ENCODE assay signal across 24 cellular contexts in the genomic region with DNA sequence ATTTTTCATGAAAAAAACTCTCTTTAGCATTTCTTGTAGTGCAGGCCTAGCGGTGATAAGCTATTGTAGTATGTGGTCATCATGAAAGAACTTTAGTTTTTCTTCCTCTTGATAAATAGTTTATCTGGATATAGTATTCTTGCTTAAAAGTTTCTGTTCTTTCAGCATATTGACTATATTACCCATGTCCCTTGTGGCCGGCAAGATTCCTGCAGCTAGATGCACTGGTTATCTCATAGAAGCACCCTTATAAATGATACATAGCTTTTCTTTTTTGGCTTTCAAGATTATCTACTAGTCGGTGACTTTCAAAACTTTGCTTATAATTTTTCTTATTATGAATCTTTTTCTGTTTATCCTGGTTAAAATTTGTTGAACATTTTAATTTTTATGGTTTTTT.
"Had no signal": no experiment of that assay in that cellular context is flagged by ENCODE, and none has a peak within 500 bp of the region (broad histone marks: within the 10 kb centered on the region; RNA-seq: fewer than 3 reads in every experiment).

No MANE protein-coding gene starts in this region.

- H3K27ac ChIP-seq: breast epithelium, neutrophil, sigmoid colon, thoracic aorta had no signal

- H3K9me3 ChIP-seq: breast epithelium, neutrophil, sigmoid colon, thoracic aorta had no signal

- FAIRE-seq: small intestine, urothelium cell line had no signal

- ATAC-seq: activated CD8-positive, alpha-beta memory T cell treated with anti-CD3 and anti-CD28 coated beads, Interleukin-2, amount 10 ng/mL, durations not matched to agents 7 days and 5 days; activated CD8-positive, alpha-beta T cell treated with anti-CD3 and anti-CD28 coated beads, Interleukin-2, amount 10 ng/mL, durations not matched to agents 7 days and 5 days; activated naive CD4-positive, alpha-beta T cell treated with anti-CD3 and anti-CD28 coated beads, Interleukin-2, amount 50 U/mL, for 72 hours; esophagus mucosa; left colon; stimulated activated effector memory CD8-positive, alpha-beta T cell treated with anti-CD3 and anti-CD28 coated beads, Interleukin-12 subunit alpha, Interleukin-12 subunit beta, amount 100 ng/mL, for 72 hours had no signal

- H3K4me1 ChIP-seq: breast epithelium, sigmoid colon had no signal

- H3K27me3 ChIP-seq: breast epithelium, neutrophil, sigmoid colon had no signal

- H3K36me3 ChIP-seq: breast epithelium, neutrophil, sigmoid colon, thoracic aorta had no signal

- H3K4me3 ChIP-seq: breast epithelium, sigmoid colon, thoracic aorta had no signal

- DNase-seq: activated B cell treated with CpG ODN at 0.5 μM for 24 hours; activated CD8-positive, alpha-beta memory T cell treated with anti-CD3 and anti-CD28 coated beads, Interleukin-2, amount 10 ng/mL, durations not matched to agents 7 days and 5 days; activated CD8-positive, alpha-beta T cell treated with anti-CD3 and anti-CD28 coated beads, Interleukin-2, amount 10 ng/mL, durations not matched to agents 7 days and 5 days; activated naive CD4-positive, alpha-beta T cell; activated T-cell treated with anti-CD3 and anti-CD28 coated beads, Interleukin-2, amount 50 U/mL, for 48 hours; central memory CD4-positive, alpha-beta T cell; foreskin fibroblast; head of caudate nucleus; hippocampal formation; kidney; left colon; mammary epithelial cell; nephron progenitor cell; sigmoid colon; small intestine; stimulated activated CD4-positive, alpha-beta T cell treated with anti-CD3 and anti-CD28 coated beads, Interleukin-4, amount 100 ng/mL, for 24 hours; trophoblast cell had no signal
